ENCODE assay signal across 1 cellular context in the genomic region with DNA sequence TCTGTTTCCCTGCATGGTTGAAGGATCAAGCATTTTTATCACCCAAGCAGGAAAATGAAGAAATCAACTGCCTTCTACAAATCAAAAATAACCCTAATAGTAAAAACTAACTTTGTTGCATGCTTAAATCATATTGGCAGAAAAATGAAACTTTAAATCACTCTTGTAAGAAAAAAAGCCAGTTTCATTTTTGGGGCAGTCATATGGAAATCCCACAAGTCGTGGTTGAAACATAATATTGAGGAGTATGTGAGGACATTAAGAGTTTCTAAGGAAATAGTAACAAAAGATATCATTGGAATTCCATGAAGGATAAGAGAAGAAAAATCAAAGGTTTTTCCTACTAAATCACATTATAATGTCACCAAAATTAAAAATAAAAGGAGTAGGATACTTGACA.
TF ChIP-seq lines count a peak whose summit lies in the region.

No MANE protein-coding gene starts in this region.

TF ChIP-seq in GM12878, 131 proteins besides CTCF, POLR2A, EP300 and RAD21 (continues in another document):
- TF ChIP-seq, protein P1, sequence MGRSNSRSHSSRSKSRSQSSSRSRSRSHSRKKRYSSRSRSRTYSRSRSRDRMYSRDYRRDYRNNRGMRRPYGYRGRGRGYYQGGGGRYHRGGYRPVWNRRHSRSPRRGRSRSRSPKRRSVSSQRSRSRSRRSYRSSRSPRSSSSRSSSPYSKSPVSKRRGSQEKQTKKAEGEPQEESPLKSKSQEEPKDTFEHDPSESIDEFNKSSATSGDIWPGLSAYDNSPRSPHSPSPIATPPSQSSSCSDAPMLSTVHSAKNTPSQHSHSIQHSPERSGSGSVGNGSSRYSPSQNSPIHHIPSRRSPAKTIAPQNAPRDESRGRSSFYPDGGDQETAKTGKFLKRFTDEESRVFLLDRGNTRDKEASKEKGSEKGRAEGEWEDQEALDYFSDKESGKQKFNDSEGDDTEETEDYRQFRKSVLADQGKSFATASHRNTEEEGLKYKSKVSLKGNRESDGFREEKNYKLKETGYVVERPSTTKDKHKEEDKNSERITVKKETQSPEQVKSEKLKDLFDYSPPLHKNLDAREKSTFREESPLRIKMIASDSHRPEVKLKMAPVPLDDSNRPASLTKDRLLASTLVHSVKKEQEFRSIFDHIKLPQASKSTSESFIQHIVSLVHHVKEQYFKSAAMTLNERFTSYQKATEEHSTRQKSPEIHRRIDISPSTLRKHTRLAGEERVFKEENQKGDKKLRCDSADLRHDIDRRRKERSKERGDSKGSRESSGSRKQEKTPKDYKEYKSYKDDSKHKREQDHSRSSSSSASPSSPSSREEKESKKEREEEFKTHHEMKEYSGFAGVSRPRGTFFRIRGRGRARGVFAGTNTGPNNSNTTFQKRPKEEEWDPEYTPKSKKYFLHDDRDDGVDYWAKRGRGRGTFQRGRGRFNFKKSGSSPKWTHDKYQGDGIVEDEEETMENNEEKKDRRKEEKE (IDR thresholded peaks at IDR 0.05), result no peak
- TF ChIP-seq SKIL (IDR thresholded peaks at IDR 0.05; ENCODE audit: low read depth, poor library complexity, severe bottlenecking) (peak; percentile 14), SP1 (IDR thresholded peaks at IDR 0.05; ENCODE audit: low read depth, low read length) (no peak), IKZF2 (IDR thresholded peaks at IDR 0.05) (peak; percentile 31 to 38; a peak in 2 of 4 replicates), ZNF24 (IDR thresholded peaks at IDR 0.05) (no peak), USF1 (IDR thresholded peaks at IDR 0.05; ENCODE audit: borderline replicate concordance, extremely low read length, insufficient read depth, low read depth, low read length) (no peak), SREBF1 (IDR thresholded peaks at IDR 0.05; ENCODE audit: low read length) (no peak), ZNF217 (IDR thresholded peaks at IDR 0.05) (0 out of 2 replicates have a peak, but pooled peaks have one; percentile 15), BACH1 (IDR thresholded peaks at IDR 0.05; ENCODE audit: borderline replicate concordance) (no peak), POLR2AphosphoS5 (IDR thresholded peaks at IDR 0.05; ENCODE audit: low read length) (no peak), CUX1 (IDR thresholded peaks at IDR 0.05; ENCODE audit: insufficient replicate concordance, low read depth, low read length) (no peak), SIX5 (IDR thresholded peaks at IDR 0.05; ENCODE audit: low read depth, low read length, severe bottlenecking) (no peak), PAX5 (IDR thresholded peaks at IDR 0.05; ENCODE audit: borderline replicate concordance, low read depth, low read length) (no peak), ZNF384 (IDR thresholded peaks at IDR 0.05; ENCODE audit: borderline replicate concordance, low read depth, low read length) (peak; percentile 5; the same call in 1 of the 2 replicates), ZNF622 (IDR thresholded peaks at IDR 0.05) (no peak), NFYA (IDR thresholded peaks at IDR 0.05; ENCODE audit: borderline replicate concordance, low read depth, low read length) (no peak), JUNB (IDR thresholded peaks at IDR 0.05) (no peak), WRNIP1 (IDR thresholded peaks at IDR 0.05; ENCODE audit: borderline replicate concordance, low read depth, low read length) (no peak), KDM1A (IDR thresholded peaks at IDR 0.05; ENCODE audit: borderline replicate concordance) (no peak), CBFB (IDR thresholded peaks at IDR 0.05; ENCODE audit: low read depth) (no peak), TARDBP (IDR thresholded peaks at IDR 0.05; ENCODE audit: borderline replicate concordance) (no peak), ASH2L (IDR thresholded peaks at IDR 0.05; ENCODE audit: borderline replicate concordance, low read depth) (no peak), RUNX3 (IDR thresholded peaks at IDR 0.05; ENCODE audit: low read length) (peak; percentile 67; the same call in 1 of the 2 replicates), NR2C2 (IDR thresholded peaks at IDR 0.05; ENCODE audit: borderline replicate concordance, control insufficient read depth, insufficient read length, low read depth) (no peak), ATF3 (IDR thresholded peaks at IDR 0.05; ENCODE audit: borderline replicate concordance, extremely low read depth, low read depth, low read length) (no peak), EED (IDR thresholded peaks at IDR 0.05; ENCODE audit: low read depth) (no peak), ATF7 (IDR thresholded peaks at IDR 0.05; ENCODE audit: low read depth) (no peak), NR2F1 (conservative IDR thresholded peaks at IDR 0.05) (no peak), TCF12 (IDR thresholded peaks at IDR 0.05; ENCODE audit: low read depth, low read length) (no peak), YY1 (IDR thresholded peaks at IDR 0.05; ENCODE audit: low read depth, low read length) (no peak), ZBTB11 (CRISPR knock-in tag; IDR thresholded peaks at IDR 0.05) (no peak)
- TF ChIP-seq, protein P2, sequence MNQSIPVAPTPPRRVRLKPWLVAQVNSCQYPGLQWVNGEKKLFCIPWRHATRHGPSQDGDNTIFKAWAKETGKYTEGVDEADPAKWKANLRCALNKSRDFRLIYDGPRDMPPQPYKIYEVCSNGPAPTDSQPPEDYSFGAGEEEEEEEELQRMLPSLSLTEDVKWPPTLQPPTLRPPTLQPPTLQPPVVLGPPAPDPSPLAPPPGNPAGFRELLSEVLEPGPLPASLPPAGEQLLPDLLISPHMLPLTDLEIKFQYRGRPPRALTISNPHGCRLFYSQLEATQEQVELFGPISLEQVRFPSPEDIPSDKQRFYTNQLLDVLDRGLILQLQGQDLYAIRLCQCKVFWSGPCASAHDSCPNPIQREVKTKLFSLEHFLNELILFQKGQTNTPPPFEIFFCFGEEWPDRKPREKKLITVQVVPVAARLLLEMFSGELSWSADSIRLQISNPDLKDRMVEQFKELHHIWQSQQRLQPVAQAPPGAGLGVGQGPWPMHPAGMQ (IDR thresholded peaks at IDR 0.05; ENCODE audit: borderline replicate concordance), result no peak
- TF ChIP-seq, protein P3, sequence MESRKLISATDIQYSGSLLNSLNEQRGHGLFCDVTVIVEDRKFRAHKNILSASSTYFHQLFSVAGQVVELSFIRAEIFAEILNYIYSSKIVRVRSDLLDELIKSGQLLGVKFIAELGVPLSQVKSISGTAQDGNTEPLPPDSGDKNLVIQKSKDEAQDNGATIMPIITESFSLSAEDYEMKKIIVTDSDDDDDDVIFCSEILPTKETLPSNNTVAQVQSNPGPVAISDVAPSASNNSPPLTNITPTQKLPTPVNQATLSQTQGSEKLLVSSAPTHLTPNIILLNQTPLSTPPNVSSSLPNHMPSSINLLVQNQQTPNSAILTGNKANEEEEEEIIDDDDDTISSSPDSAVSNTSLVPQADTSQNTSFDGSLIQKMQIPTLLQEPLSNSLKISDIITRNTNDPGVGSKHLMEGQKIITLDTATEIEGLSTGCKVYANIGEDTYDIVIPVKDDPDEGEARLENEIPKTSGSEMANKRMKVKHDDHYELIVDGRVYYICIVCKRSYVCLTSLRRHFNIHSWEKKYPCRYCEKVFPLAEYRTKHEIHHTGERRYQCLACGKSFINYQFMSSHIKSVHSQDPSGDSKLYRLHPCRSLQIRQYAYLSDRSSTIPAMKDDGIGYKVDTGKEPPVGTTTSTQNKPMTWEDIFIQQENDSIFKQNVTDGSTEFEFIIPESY (IDR thresholded peaks at IDR 0.05), result no peak
- TF ChIP-seq, protein P4, sequence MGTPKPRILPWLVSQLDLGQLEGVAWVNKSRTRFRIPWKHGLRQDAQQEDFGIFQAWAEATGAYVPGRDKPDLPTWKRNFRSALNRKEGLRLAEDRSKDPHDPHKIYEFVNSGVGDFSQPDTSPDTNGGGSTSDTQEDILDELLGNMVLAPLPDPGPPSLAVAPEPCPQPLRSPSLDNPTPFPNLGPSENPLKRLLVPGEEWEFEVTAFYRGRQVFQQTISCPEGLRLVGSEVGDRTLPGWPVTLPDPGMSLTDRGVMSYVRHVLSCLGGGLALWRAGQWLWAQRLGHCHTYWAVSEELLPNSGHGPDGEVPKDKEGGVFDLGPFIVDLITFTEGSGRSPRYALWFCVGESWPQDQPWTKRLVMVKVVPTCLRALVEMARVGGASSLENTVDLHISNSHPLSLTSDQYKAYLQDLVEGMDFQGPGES (IDR thresholded peaks at IDR 0.05), result no peak
